ENCODE assay signal across 16 cellular contexts in genomic region chr12:18462437-18462836, GRCh38.
DNase-seq lines count a peak whose midpoint lies in the region; ATAC-seq lines count a peak whose summit lies in the region.
"Had no signal": no experiment of that assay in that cellular context is flagged by ENCODE, and none has a peak within 500 bp of the region (broad histone marks: within the 10 kb centered on the region; RNA-seq: fewer than 3 reads in every experiment).

No MANE protein-coding gene starts in this region.

- ATAC-seq in GM18511 (IDR thresholded peaks at IDR 0.05; ENCODE audit: unreplicated experiment) (no peak), HG02870 (IDR thresholded peaks at IDR 0.05; ENCODE audit: unreplicated experiment) (no peak)
- ATAC-seq: T-helper 17 cell had no signal

- peak; percentile 51 for DNase-seq in AG20443 (ENCODE audit: low spot score)
- DNase-seq in NCI-H226 = peak; percentile 67
- DNase-seq in dermis microvascular lymphatic vessel endothelial cell (ENCODE audit: low read depth in 2 of 2) = peak; percentile 41 to 72
- peak; percentile 56 for DNase-seq in pons (ENCODE audit: low spot score)
- no peak for DNase-seq in cerebellum (ENCODE audit: low spot score)
- no peak for DNase-seq in NCI-H1417 (lab: John Stamatoyannopoulos, UW)
- DNase-seq: activated CD4-positive, alpha-beta T cell treated with anti-CD3 and anti-CD28 coated beads for 4 hours; activated naive CD8-positive, alpha-beta T cell treated with anti-CD3 and anti-CD28 coated beads, Interleukin-2, amount 10 ng/mL, durations not matched to agents 7 days and 5 days; cortex of kidney; NCI-H146; NCI-H69; RPMI8226; stimulated activated CD4-positive, alpha-beta T cell treated with anti-CD3 and anti-CD28 coated beads, Interleukin-1b, Interleukin-23, amount 100 ng/mL, for 48 hours; T-helper 17 cell had no signal

Comparison
In these comparisons a context has a peak if more than half of its experiments do, and no peak if none do; other contexts are left out.
1. DNase-seq: peak in AG20443 (single experiment), NCI-H226 (single experiment), dermis microvascular lymphatic vessel endothelial cell (2 of 2) and pons (single experiment); none in cerebellum (single experiment) and NCI-H1417 (0 of 3).